8 cellular contexts compared by ENCODE assay signal in genomic region chr6:36196880-36197548, GRCh38. TPM values are rescaled to one million over a fixed set of nuclear protein-coding genes. Genes with fewer than 3 reads are reported as not detected.
A peak's percentile ranks its signal among the peaks of the same experiment; 100 is the strongest.
DNase-seq lines count a peak whose midpoint lies in the region; ATAC-seq and TF ChIP-seq lines count a peak whose summit lies in the region.

No MANE protein-coding gene starts in this region.

- H3K4me1 Mint-ChIP-seq in activated T-helper 2 cell treated with anti-CD3 and anti-CD28 coated beads, Interferon-gamma antibody, Interleukin-2, Interleukin-4, amounts not matched to agents 10 μg/mL and 5 μg/mL and 100 μg/mL, durations not matched to agents 14 hours and 24 hours and 36 hours (ENCODE audit: low read depth), result peaks cover 24% of the 10 kb centered on the region
- peaks cover 36 to 37% of the 10 kb centered on the region in 2 donors for H3K4me1 Mint-ChIP-seq in natural killer cell

- intact Hi-C loops in activated T-helper 2 cell treated with anti-CD3 and anti-CD28 coated beads, Interferon-gamma antibody, Interleukin-2, Interleukin-4, amounts not matched to agents 10 μg/mL and 5 μg/mL and 100 μg/mL, durations not matched to agents 14 hours and 24 hours and 36 hours (cut with micrococcal nuclease), result loop anchor here (1.0 to 2.0 kb wide), 3 partner anchors 66 to 170 kb away; partner anchors contain the start of gene MAPK14
- intact Hi-C loops in natural killer cell (cut with micrococcal nuclease), result loop anchor here (1.0 to 2.0 kb wide), 3 partner anchors 74 to 170 kb away; partner anchors contain the start of gene MAPK14

- ATAC-seq in natural killer cell, result peak; percentile 90 to 97 (median 90)

- peaks cover 28% of the 10 kb centered on the region for H3K36me3 Mint-ChIP-seq in activated T-helper 2 cell treated with anti-CD3 and anti-CD28 coated beads, Interferon-gamma antibody, Interleukin-2, Interleukin-4, amounts not matched to agents 10 μg/mL and 5 μg/mL and 100 μg/mL, durations not matched to agents 14 hours and 24 hours and 36 hours (ENCODE audit: low read depth)
- no peaks in the 10 kb centered on the region for H3K36me3 Mint-ChIP-seq in natural killer cell

- H3K4me3 ChIP-seq in LNCaP clone FGC (ENCODE audit: low read depth, low read length), result peak overlapping the region; percentile 76

- H3K9me3 Mint-ChIP-seq in activated T-helper 2 cell treated with anti-CD3 and anti-CD28 coated beads, Interferon-gamma antibody, Interleukin-2, Interleukin-4, amounts not matched to agents 10 μg/mL and 5 μg/mL and 100 μg/mL, durations not matched to agents 14 hours and 24 hours and 36 hours, result no peaks in the 10 kb centered on the region
- no peaks in the 10 kb centered on the region for H3K9me3 Mint-ChIP-seq in natural killer cell

- DNase-seq in EL (peak; percentile 98), H4 (ENCODE audit: low spot score) (peak; percentile 92), LNCaP clone FGC (ENCODE audit: low read depth) (peak; percentile 80), RPMI8226 (peak; percentile 99), fibroblast of peridontal ligament (ENCODE audit: extremely low read depth) (peak; percentile 93), natural killer cell (peak; percentile 100)
- DNase-seq in activated T-helper 2 cell treated with anti-CD3 and anti-CD28 coated beads, Interferon-gamma antibody, Interleukin-2, Interleukin-4, amounts not matched to agents 10 μg/mL and 5 μg/mL and 100 μg/mL, durations not matched to agents 14 hours and 24 hours and 36 hours (ENCODE audit: low spot score), result peak; percentile 99
- DNase-seq in stimulated activated naive CD4-positive, alpha-beta T cell (lab: John Stamatoyannopoulos, UW), result peak; percentile 96 to 99 (median 98)

- peaks cover under 1% of the 10 kb centered on the region for H3K27me3 Mint-ChIP-seq in activated T-helper 2 cell treated with anti-CD3 and anti-CD28 coated beads, Interferon-gamma antibody, Interleukin-2, Interleukin-4, amounts not matched to agents 10 μg/mL and 5 μg/mL and 100 μg/mL, durations not matched to agents 14 hours and 24 hours and 36 hours (ENCODE audit: low read depth)
- no peaks in the 10 kb centered on the region for H3K27me3 Mint-ChIP-seq in natural killer cell (ENCODE audit: low read depth in 2 of 2)

- peak overlapping the region; percentile 88 for H3K27ac Mint-ChIP-seq in activated T-helper 2 cell treated with anti-CD3 and anti-CD28 coated beads, Interferon-gamma antibody, Interleukin-2, Interleukin-4, amounts not matched to agents 10 μg/mL and 5 μg/mL and 100 μg/mL, durations not matched to agents 14 hours and 24 hours and 36 hours
- peak overlapping the region; percentile 79 to 91 for H3K27ac Mint-ChIP-seq in natural killer cell

- TF ChIP-seq CTCF in LNCaP clone FGC (IDR thresholded peaks at IDR 0.05; ENCODE audit: control insufficient read depth, extremely low read depth, insufficient read depth), result no peak
- TF ChIP-seq CTCF in natural killer cell (IDR thresholded peaks at IDR 0.05), result no peak

- peak overlapping the region; percentile 85 for H3K4me3 Mint-ChIP-seq in activated T-helper 2 cell treated with anti-CD3 and anti-CD28 coated beads, Interferon-gamma antibody, Interleukin-2, Interleukin-4, amounts not matched to agents 10 μg/mL and 5 μg/mL and 100 μg/mL, durations not matched to agents 14 hours and 24 hours and 36 hours (ENCODE audit: low read depth)
- H3K4me3 Mint-ChIP-seq in natural killer cell, result peak overlapping the region; percentile 87

RNA-seq across cellular contexts. Expression of gene BRPF3, which starts 0.5 kb away (rescaled TPM):
- total RNA-seq in H4 (2014; rRNA removed; shearing (Covaris generic)), result 11.5 and 12.1 TPM in 2 replicates
- 20.2 and 24.1 TPM in 2 replicates for total RNA-seq in activated T-helper 2 cell treated with anti-CD3 and anti-CD28 coated beads, Interferon-gamma antibody, Interleukin-2, Interleukin-4, amounts not matched to agents 10 μg/mL and 5 μg/mL and 100 μg/mL, durations not matched to agents 14 hours and 24 hours and 36 hours
- total RNA-seq in natural killer cell, result 10 to 100 TPM; 46.0 to 58.5 (median 57.4) TPM

Comparison
In these comparisons a context has a peak if more than half of its experiments do, and no peak if none do; other contexts are left out.
1. Peak in every context shown above with its lines: DNase-seq, ATAC-seq and H3K4me3 ChIP-seq.